ENCODE assay signal across 9 cellular contexts in genomic region chr7:114889646-114890285, GRCh38. TPM values are rescaled to one million over a fixed set of nuclear protein-coding genes. Genes with fewer than 3 reads are reported as not detected.
DNase-seq lines count a peak whose midpoint lies in the region; ATAC-seq and TF ChIP-seq lines count a peak whose summit lies in the region.
"Had no signal": no experiment of that assay in that cellular context is flagged by ENCODE, and none has a peak within 500 bp of the region (broad histone marks: within the 10 kb centered on the region; RNA-seq: fewer than 3 reads in every experiment).

No MANE protein-coding gene starts in this region.

- peak overlapping the region; percentile 50 for H3K27ac ChIP-seq in hepatocyte
- H3K27ac ChIP-seq: neutrophil had no signal

- WGBS in hepatocyte (ENCODE audit: low lambda C conversion rate, missing lambda C conversion rate): 66% methylated on average over 3 of the region's 3 CpGs

- no peaks in the 10 kb centered on the region for H3K9me3 ChIP-seq in hepatocyte (ENCODE audit: low read depth)
- H3K9me3 ChIP-seq: neutrophil had no signal

- H2AFZ ChIP-seq in hepatocyte: no peak overlapping the region

- H3K4me3 ChIP-seq in hepatocyte: no peak overlapping the region

- no peak overlapping the region for H3K4me2 ChIP-seq in hepatocyte

- TF ChIP-seq CTCF in hepatocyte (IDR thresholded peaks at IDR 0.05; ENCODE audit: poor library complexity): no peak

- H4K20me1 ChIP-seq in hepatocyte (ENCODE audit: insufficient read depth, poor library complexity, severe bottlenecking): no peaks in the 10 kb centered on the region

- no peaks in the 10 kb centered on the region for H3K27me3 ChIP-seq in hepatocyte
- H3K27me3 ChIP-seq: neutrophil had no signal

- no peaks in the 10 kb centered on the region for H3K9me2 ChIP-seq in hepatocyte (replicated peaks; ENCODE audit: insufficient read depth)

- no peaks in the 10 kb centered on the region for H3K4me1 ChIP-seq in hepatocyte (ENCODE audit: insufficient read depth)

- peak; percentile 69 to 93 for DNase-seq in SW 1271 (lab: John Stamatoyannopoulos, UW)
- DNase-seq in hepatocyte (ENCODE audit: low spot score): peak; percentile 80
- no peak for DNase-seq in NCI-H1092 (lab: John Stamatoyannopoulos, UW)
- DNase-seq in effector CD4-positive, alpha-beta T cell: no peak
- no peak for DNase-seq in NK-92 (lab: John Stamatoyannopoulos, UW; ENCODE audit: unreplicated experiment)
- no peak for DNase-seq in NCI-H2081 treated with DMSO at 0.1 percent for 48 hours (lab: John Stamatoyannopoulos, UW)

- no peaks in the 10 kb centered on the region for H3K79me2 ChIP-seq in hepatocyte

- no peaks in the 10 kb centered on the region for H3K36me3 ChIP-seq in hepatocyte (replicated peaks; ENCODE audit: insufficient read depth, low read depth)
- H3K36me3 ChIP-seq: neutrophil had no signal

- peak; percentile 82 for ATAC-seq in GM18499 (IDR thresholded peaks at IDR 0.05; ENCODE audit: insufficient read depth, unreplicated experiment)
- peak; percentile 76 for ATAC-seq in HG02870 (IDR thresholded peaks at IDR 0.05; ENCODE audit: unreplicated experiment)

RNA-seq across cellular contexts. Expression of gene MDFIC, which starts 32.1 kb away (rescaled TPM):
- 14.5 and 18.5 TPM in 2 replicates for total RNA-seq in hepatocyte
- 7.6 and 10.6 TPM in 2 replicates for polyA plus RNA-seq in hepatocyte

Comparison
In these comparisons a context has a peak if more than half of its experiments do, and no peak if none do; other contexts are left out.
1. DNase-seq: peak in SW 1271 (2 of 2) and hepatocyte (single experiment); none in NCI-H1092 (single experiment), effector CD4-positive, alpha-beta T cell (single experiment), NK-92 (single experiment) and NCI-H2081 treated with DMSO at 0.1 percent for 48 hours (single experiment).